Comparison of ENCODE assay signal across 2 cellular contexts in genomic region chr14:104753528-104754212, GRCh38.
TF ChIP-seq lines count a peak whose summit lies in the region.

No MANE protein-coding gene starts in this region.

TF ChIP-seq in GM12878, 131 proteins besides CTCF, POLR2A, EP300 and RAD21 (continues in another document):
- TF ChIP-seq, protein P1, sequence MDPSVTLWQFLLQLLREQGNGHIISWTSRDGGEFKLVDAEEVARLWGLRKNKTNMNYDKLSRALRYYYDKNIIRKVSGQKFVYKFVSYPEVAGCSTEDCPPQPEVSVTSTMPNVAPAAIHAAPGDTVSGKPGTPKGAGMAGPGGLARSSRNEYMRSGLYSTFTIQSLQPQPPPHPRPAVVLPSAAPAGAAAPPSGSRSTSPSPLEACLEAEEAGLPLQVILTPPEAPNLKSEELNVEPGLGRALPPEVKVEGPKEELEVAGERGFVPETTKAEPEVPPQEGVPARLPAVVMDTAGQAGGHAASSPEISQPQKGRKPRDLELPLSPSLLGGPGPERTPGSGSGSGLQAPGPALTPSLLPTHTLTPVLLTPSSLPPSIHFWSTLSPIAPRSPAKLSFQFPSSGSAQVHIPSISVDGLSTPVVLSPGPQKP (IDR thresholded peaks at IDR 0.05; ENCODE audit: low read depth, low read length), result no peak
- no peak for TF ChIP-seq CEBPB (IDR thresholded peaks at IDR 0.05; ENCODE audit: borderline replicate concordance in 1 of 2, low read depth in 2 of 2, low read length in 2 of 2)
- TF ChIP-seq, protein P2, sequence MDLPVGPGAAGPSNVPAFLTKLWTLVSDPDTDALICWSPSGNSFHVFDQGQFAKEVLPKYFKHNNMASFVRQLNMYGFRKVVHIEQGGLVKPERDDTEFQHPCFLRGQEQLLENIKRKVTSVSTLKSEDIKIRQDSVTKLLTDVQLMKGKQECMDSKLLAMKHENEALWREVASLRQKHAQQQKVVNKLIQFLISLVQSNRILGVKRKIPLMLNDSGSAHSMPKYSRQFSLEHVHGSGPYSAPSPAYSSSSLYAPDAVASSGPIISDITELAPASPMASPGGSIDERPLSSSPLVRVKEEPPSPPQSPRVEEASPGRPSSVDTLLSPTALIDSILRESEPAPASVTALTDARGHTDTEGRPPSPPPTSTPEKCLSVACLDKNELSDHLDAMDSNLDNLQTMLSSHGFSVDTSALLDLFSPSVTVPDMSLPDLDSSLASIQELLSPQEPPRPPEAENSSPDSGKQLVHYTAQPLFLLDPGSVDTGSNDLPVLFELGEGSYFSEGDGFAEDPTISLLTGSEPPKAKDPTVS (IDR thresholded peaks at IDR 0.05; ENCODE audit: low read depth, low read length), result no peak
- TF ChIP-seq, protein P3, sequence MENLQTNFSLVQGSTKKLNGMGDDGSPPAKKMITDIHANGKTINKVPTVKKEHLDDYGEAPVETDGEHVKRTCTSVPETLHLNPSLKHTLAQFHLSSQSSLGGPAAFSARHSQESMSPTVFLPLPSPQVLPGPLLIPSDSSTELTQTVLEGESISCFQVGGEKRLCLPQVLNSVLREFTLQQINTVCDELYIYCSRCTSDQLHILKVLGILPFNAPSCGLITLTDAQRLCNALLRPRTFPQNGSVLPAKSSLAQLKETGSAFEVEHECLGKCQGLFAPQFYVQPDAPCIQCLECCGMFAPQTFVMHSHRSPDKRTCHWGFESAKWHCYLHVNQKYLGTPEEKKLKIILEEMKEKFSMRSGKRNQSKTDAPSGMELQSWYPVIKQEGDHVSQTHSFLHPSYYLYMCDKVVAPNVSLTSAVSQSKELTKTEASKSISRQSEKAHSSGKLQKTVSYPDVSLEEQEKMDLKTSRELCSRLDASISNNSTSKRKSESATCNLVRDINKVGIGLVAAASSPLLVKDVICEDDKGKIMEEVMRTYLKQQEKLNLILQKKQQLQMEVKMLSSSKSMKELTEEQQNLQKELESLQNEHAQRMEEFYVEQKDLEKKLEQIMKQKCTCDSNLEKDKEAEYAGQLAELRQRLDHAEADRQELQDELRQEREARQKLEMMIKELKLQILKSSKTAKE (IDR thresholded peaks at IDR 0.05; ENCODE audit: low read depth, poor library complexity, severe bottlenecking), result no peak
- TF ChIP-seq REST (IDR thresholded peaks at IDR 0.05; ENCODE audit: low read depth, low read length), result no peak
- no peak for TF ChIP-seq ZBTB33 (IDR thresholded peaks at IDR 0.05)
- no peak for TF ChIP-seq IKZF2 (IDR thresholded peaks at IDR 0.05)
- no peak for TF ChIP-seq DPF2 (IDR thresholded peaks at IDR 0.05)
- TF ChIP-seq, protein P4, sequence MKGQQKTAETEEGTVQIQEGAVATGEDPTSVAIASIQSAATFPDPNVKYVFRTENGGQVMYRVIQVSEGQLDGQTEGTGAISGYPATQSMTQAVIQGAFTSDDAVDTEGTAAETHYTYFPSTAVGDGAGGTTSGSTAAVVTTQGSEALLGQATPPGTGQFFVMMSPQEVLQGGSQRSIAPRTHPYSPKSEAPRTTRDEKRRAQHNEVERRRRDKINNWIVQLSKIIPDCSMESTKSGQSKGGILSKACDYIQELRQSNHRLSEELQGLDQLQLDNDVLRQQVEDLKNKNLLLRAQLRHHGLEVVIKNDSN (IDR thresholded peaks at IDR 0.05; ENCODE audit: borderline replicate concordance, extremely low read length, insufficient read depth, low read depth, low read length), result no peak
- TF ChIP-seq NR2C1 (IDR thresholded peaks at IDR 0.05), result no peak
- TF ChIP-seq SMARCA5 (IDR thresholded peaks at IDR 0.05), result no peak
- TF ChIP-seq CBX5 (IDR thresholded peaks at IDR 0.05; ENCODE audit: low read depth), result no peak

TF ChIP-seq in liver, 16 proteins besides CTCF, POLR2A, EP300 and RAD21:
- TF ChIP-seq FOXA2 (IDR thresholded peaks at IDR 0.05) (no peak), FOXA1 (IDR thresholded peaks at IDR 0.05) (peak; percentile 4)
